In genomic region chr4:176539785-176540175, GRCh38 we compare ENCODE assay signal across 16 cellular contexts.
"Had no signal": no experiment of that assay in that cellular context is flagged by ENCODE, and none has a peak within 500 bp of the region (broad histone marks: within the 10 kb centered on the region; RNA-seq: fewer than 3 reads in every experiment).

No MANE protein-coding gene starts in this region.

- H3K9me3 Mint-ChIP-seq: activated T-helper 1 cell treated with anti-CD3 and anti-CD28 coated beads, Interleukin-12 subunit alpha, Interleukin-12 subunit beta, Interleukin-2, Interleukin-4 antibody, amounts not matched to agents 30 ng/mL and 10 ng/mL and 1 ng/mL, durations not matched to agents 14 hours and 24 hours and 36 hours; naive thymus-derived CD8-positive, alpha-beta T cell had no signal

- ATAC-seq: gastrocnemius medialis; naive thymus-derived CD8-positive, alpha-beta T cell had no signal

- H3K4me1 ChIP-seq: ascending aorta, gastrocnemius medialis, transverse colon had no signal

- H3K27me3 ChIP-seq: ascending aorta, esophagus muscularis mucosa, gastrocnemius medialis, heart right ventricle, neutrophil, transverse colon, vagina had no signal

- H3K27ac ChIP-seq: ascending aorta, esophagus muscularis mucosa, gastrocnemius medialis, neutrophil, transverse colon, vagina had no signal

- H3K36me3 Mint-ChIP-seq: naive thymus-derived CD8-positive, alpha-beta T cell had no signal

- H3K36me3 ChIP-seq: ascending aorta, esophagus muscularis mucosa, gastrocnemius medialis, heart right ventricle, neutrophil, transverse colon, vagina had no signal

- FAIRE-seq: endometrium, small intestine had no signal

- H3K9me3 ChIP-seq: ascending aorta, esophagus muscularis mucosa, gastrocnemius medialis, heart right ventricle, neutrophil, transverse colon, vagina had no signal

- H3K27ac Mint-ChIP-seq: activated T-helper 1 cell treated with anti-CD3 and anti-CD28 coated beads, Interleukin-12 subunit alpha, Interleukin-12 subunit beta, Interleukin-2, Interleukin-4 antibody, amounts not matched to agents 30 ng/mL and 10 ng/mL and 1 ng/mL, durations not matched to agents 14 hours and 24 hours and 36 hours; naive thymus-derived CD8-positive, alpha-beta T cell had no signal

- H3K4me3 ChIP-seq: ascending aorta, esophagus muscularis mucosa, gastrocnemius medialis, heart right ventricle, transverse colon, vagina had no signal

- DNase-seq: activated naive CD4-positive, alpha-beta T cell; gastrocnemius medialis; heart right ventricle; naive thymus-derived CD8-positive, alpha-beta T cell; posterior cingulate gyrus; small intestine; stimulated activated CD4-positive, alpha-beta T cell treated with anti-CD3 and anti-CD28 coated beads, Interleukin-4, amount 100 ng/mL, for 24 hours; stimulated activated naive CD4-positive, alpha-beta T cell treated with Interleukin-2 at 50 U/mL for 16 hours; substantia nigra; transverse colon had no signal
